ENCODE assay signal across 29 cellular contexts in genomic region chr1:162214202-162214601, GRCh38.
DNase-seq lines count a peak whose midpoint lies in the region; ATAC-seq and TF ChIP-seq lines count a peak whose summit lies in the region.
"Had no signal": no experiment of that assay in that cellular context is flagged by ENCODE, and none has a peak within 500 bp of the region (broad histone marks: within the 10 kb centered on the region; RNA-seq: fewer than 3 reads in every experiment).

No MANE protein-coding gene starts in this region.

- no peak overlapping the region for H3K4me3 Mint-ChIP-seq in nephron
- H3K4me3 Mint-ChIP-seq: activated B cell treated with CpG ODN at 0.5 μM for 24 hours; activated naive CD8-positive, alpha-beta T cell treated with anti-CD3 and anti-CD28 coated beads, Interleukin-2, amount 50 U/mL, for 24 hours; activated T-cell treated with anti-CD3 and anti-CD28 coated beads, Interleukin-2, amount 50 U/mL, for 4 hours; dendritic cell treated with granulocyte-macrophage colony-stimulating factor and Interleukin-4, amounts not matched to agents 40 ng/mL and 50 ng/mL, for 4 days; endodermal cell; naive B cell had no signal

- TF ChIP-seq POLR2A in body of pancreas (IDR thresholded peaks at IDR 0.05) = no peak

- H3K9me3 Mint-ChIP-seq in nephron = no peaks in the 10 kb centered on the region
- H3K9me3 Mint-ChIP-seq: activated B cell treated with CpG ODN at 0.5 μM for 24 hours; activated naive CD8-positive, alpha-beta T cell treated with anti-CD3 and anti-CD28 coated beads, Interleukin-2, amount 50 U/mL, for 24 hours; activated T-cell treated with anti-CD3 and anti-CD28 coated beads, Interleukin-2, amount 50 U/mL, for 4 hours; dendritic cell treated with granulocyte-macrophage colony-stimulating factor and Interleukin-4, amounts not matched to agents 40 ng/mL and 50 ng/mL, for 4 days; endodermal cell had no signal

- peak overlapping the region; percentile 81 for H3K27ac ChIP-seq in A673 (ENCODE audit: low read depth, low read length, poor library complexity, severe bottlenecking)
- H3K27ac ChIP-seq in body of pancreas = peak overlapping the region in 3 of 4 donors; percentile 44 to 78 (median 63)
- peak overlapping the region in 1 of 2 donors; percentile 44 for H3K27ac ChIP-seq in tibial artery
- H3K27ac ChIP-seq: GM23248, SJCRH30 had no signal

- peak overlapping the region; percentile 90 to 97 (median 97) for H3K27ac Mint-ChIP-seq in nephron
- H3K27ac Mint-ChIP-seq: activated B cell treated with CpG ODN at 0.5 μM for 24 hours; activated naive CD8-positive, alpha-beta T cell treated with anti-CD3 and anti-CD28 coated beads, Interleukin-2, amount 50 U/mL, for 24 hours; dendritic cell treated with granulocyte-macrophage colony-stimulating factor and Interleukin-4, amounts not matched to agents 40 ng/mL and 50 ng/mL, for 4 days; endodermal cell; progenitor cell of endocrine pancreas had no signal

- H3K4me1 Mint-ChIP-seq in nephron = peaks cover 74% of the 10 kb centered on the region
- H3K4me1 Mint-ChIP-seq: activated B cell treated with CpG ODN at 0.5 μM for 24 hours; activated naive CD8-positive, alpha-beta T cell treated with anti-CD3 and anti-CD28 coated beads, Interleukin-2, amount 50 U/mL, for 24 hours; naive B cell had no signal

- H3K4me3 ChIP-seq in A673 (ENCODE audit: low read depth, low read length, poor library complexity, severe bottlenecking) (no peak overlapping the region), body of pancreas (no peak overlapping the region), tibial artery (no peak overlapping the region)
- H3K4me3 ChIP-seq: GM23248, Peyer's patch, SJCRH30, upper lobe of left lung had no signal

- H3K4me1 ChIP-seq in A673 (ENCODE audit: insufficient read depth, low read length, poor library complexity, severe bottlenecking) (peaks cover 80% of the 10 kb centered on the region), body of pancreas (peaks cover 40% of the 10 kb centered on the region), tibial artery (peaks cover 0 to 53% (median 38%) of the 10 kb centered on the region in 4 donors)

- WGBS in body of pancreas, 2 donors = 67% methylated on average over 6 of the region's 6 CpGs

- no peak for TF ChIP-seq CTCF in A673 (conservative IDR thresholded peaks at IDR 0.05; ENCODE audit: low read depth, low read length)
- TF ChIP-seq CTCF in body of pancreas (IDR thresholded peaks at IDR 0.05) = no peak
- TF ChIP-seq CTCF in nephron (IDR thresholded peaks at IDR 0.05; ENCODE audit: unreplicated experiment in 3 of 3) = no peak
- no peak for TF ChIP-seq CTCF in tibial artery (IDR thresholded peaks at IDR 0.05)

- CTCF ChIA-PET in A673 (lab: Charles Lee) = no interaction called here

- no peaks in the 10 kb centered on the region for H3K36me3 ChIP-seq in A673 (ENCODE audit: insufficient read depth, low read length, poor library complexity, severe bottlenecking)
- H3K36me3 ChIP-seq in body of pancreas (replicated peaks in 1 of 2; ENCODE audit: insufficient read depth in 1 of 2, low read depth in 2 of 2) = no peaks in the 10 kb centered on the region
- no peaks in the 10 kb centered on the region for H3K36me3 ChIP-seq in tibial artery
- H3K36me3 ChIP-seq: Peyer's patch, SJCRH30, upper lobe of left lung had no signal

- POLR2A ChIA-PET in A673 (lab: Charles Lee; ENCODE audit: low non-redundant PET) = no interaction called here

- peaks cover 3% of the 10 kb centered on the region for H3K27me3 Mint-ChIP-seq in nephron (ENCODE audit: low read depth)

- ATAC-seq in body of pancreas (no peak), GM18858 (IDR thresholded peaks at IDR 0.05; ENCODE audit: unreplicated experiment) (no peak), GM18867 (IDR thresholded peaks at IDR 0.05; ENCODE audit: unreplicated experiment) (no peak)
- ATAC-seq: activated naive CD8-positive, alpha-beta T cell treated with anti-CD3 and anti-CD28 coated beads, Interleukin-2, amount 50 U/mL, for 24 hours; activated T-cell treated with anti-CD3 and anti-CD28 coated beads, Interleukin-2, amount 50 U/mL, for 4 hours had no signal

- no TSS peak for BruUV-seq in A673 (replicated peaks; lab: Mats Ljungman, UMichigan)

- no peaks in the 10 kb centered on the region for H3K36me3 Mint-ChIP-seq in nephron (ENCODE audit: low read depth)
- H3K36me3 Mint-ChIP-seq: naive B cell had no signal

- DNase-seq in A673 (ENCODE audit: low spot score) = no peak
- peak; percentile 19 for DNase-seq in NCI-H69 (lab: John Stamatoyannopoulos, UW)
- DNase-seq in body of pancreas = no peak
- no peak for DNase-seq in tibial artery
- no peak for DNase-seq in DMS79 (lab: John Stamatoyannopoulos, UW)
- DNase-seq: activated B cell treated with CpG ODN at 0.5 μM for 24 hours; activated CD4-positive, alpha-beta T cell treated with anti-CD3 and anti-CD28 coated beads, Interleukin-2, amount 50 U/mL, for 1 hour; activated naive CD8-positive, alpha-beta T cell treated with anti-CD3 and anti-CD28 coated beads, Interleukin-2, amount 50 U/mL, for 24 hours; activated T-cell treated with anti-CD3 and anti-CD28 coated beads, Interleukin-2, amount 50 U/mL, for 4 hours; central memory CD4-positive, alpha-beta T cell; DMS153; endodermal cell; KBM-7; naive B cell; NCI-H1436; NCI-H2081; NCI-H2227 treated with DMSO at 0.1 percent for 48 hours; stimulated activated CD4-positive, alpha-beta T cell treated with anti-CD3 and anti-CD28 coated beads, Interleukin-4, amount 100 ng/mL, for 1 hour; SW 1271; T-helper 9 cell had no signal

- no peaks in the 10 kb centered on the region for H3K27me3 ChIP-seq in A673 (replicated peaks; ENCODE audit: insufficient read depth, low read depth, low read length, poor library complexity)
- no peaks in the 10 kb centered on the region for H3K27me3 ChIP-seq in body of pancreas
- peaks cover 0 to 13% of the 10 kb centered on the region in 2 donors for H3K27me3 ChIP-seq in tibial artery
- H3K27me3 ChIP-seq: Peyer's patch, SJCRH30, upper lobe of left lung had no signal

- intact Hi-C loops in A673 (cut with micrococcal nuclease; ENCODE audit: unreplicated experiment) (no loop called here), body of pancreas (cut with DNase I) (no loop called here), tibial artery (cut with DNase I; ENCODE audit: low total_unique reads) (loop anchor here (10.0 kb wide), 1 partner anchor 139 kb away; no protein-coding TSS in a partner anchor)

- H3K9me3 ChIP-seq in A673 (ENCODE audit: low read depth, low read length, poor library complexity, severe bottlenecking) (no peaks in the 10 kb centered on the region), body of pancreas (no peaks in the 10 kb centered on the region), tibial artery (no peaks in the 10 kb centered on the region)
- H3K9me3 ChIP-seq: Peyer's patch, SJCRH30, upper lobe of left lung had no signal
